In the genomic region with DNA sequence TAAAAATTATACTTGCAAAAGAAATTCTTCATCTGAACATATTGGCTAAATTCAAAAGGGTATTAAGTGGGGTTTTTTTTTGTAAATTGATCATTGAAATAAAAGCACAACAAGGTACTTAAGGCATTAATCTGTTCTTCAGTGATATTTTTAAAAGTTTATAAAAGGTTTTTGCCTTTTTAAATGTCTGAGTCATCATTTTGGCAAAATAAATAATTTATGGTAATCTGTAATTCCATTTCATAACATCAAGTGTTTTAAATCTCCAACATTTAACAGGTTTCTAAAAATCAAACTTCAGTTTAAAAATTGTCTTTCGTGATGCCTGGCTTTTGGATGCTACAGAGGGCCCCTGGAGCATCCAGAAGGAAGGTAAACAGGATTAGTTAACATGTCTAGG, we compare ENCODE assay signal across 2 cellular contexts.
TF ChIP-seq lines count a peak whose summit lies in the region.

No MANE protein-coding gene starts in this region.

TF ChIP-seq in HepG2, 621 proteins besides CTCF, POLR2A, EP300 and RAD21:
- TF ChIP-seq ARID4A (CRISPR knock-in tag; IDR thresholded peaks at IDR 0.05; ENCODE audit: borderline replicate concordance) (no peak), TSC22D2 (CRISPR knock-in tag; IDR thresholded peaks at IDR 0.05; ENCODE audit: borderline replicate concordance) (no peak), ZNF3 (CRISPR knock-in tag; IDR thresholded peaks at IDR 0.05) (no peak), MAFF (IDR thresholded peaks at IDR 0.05; ENCODE audit: low read depth, low read length) (peak; percentile 14; the same call in 1 of the 2 replicates), PHF21A (CRISPR knock-in tag; IDR thresholded peaks at IDR 0.05) (no peak), ZNF629 (CRISPR knock-in tag; conservative IDR thresholded peaks at IDR 0.05) (no peak), MAFK (conservative IDR thresholded peaks at IDR 0.05 in 1 of 2, IDR thresholded peaks at IDR 0.05 in 1 of 2; ENCODE audit: low read length in 2 of 2) (peak in 1 of 2 experiments; percentile 61; a peak in 2 of 4 replicates)
- TF ChIP-seq, protein P1, sequence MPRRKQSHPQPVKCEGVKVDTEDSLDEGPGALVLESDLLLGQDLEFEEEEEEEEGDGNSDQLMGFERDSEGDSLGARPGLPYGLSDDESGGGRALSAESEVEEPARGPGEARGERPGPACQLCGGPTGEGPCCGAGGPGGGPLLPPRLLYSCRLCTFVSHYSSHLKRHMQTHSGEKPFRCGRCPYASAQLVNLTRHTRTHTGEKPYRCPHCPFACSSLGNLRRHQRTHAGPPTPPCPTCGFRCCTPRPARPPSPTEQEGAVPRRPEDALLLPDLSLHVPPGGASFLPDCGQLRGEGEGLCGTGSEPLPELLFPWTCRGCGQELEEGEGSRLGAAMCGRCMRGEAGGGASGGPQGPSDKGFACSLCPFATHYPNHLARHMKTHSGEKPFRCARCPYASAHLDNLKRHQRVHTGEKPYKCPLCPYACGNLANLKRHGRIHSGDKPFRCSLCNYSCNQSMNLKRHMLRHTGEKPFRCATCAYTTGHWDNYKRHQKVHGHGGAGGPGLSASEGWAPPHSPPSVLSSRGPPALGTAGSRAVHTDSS (CRISPR knock-in tag; conservative IDR thresholded peaks at IDR 0.05), result no peak
- TF ChIP-seq, protein P2, sequence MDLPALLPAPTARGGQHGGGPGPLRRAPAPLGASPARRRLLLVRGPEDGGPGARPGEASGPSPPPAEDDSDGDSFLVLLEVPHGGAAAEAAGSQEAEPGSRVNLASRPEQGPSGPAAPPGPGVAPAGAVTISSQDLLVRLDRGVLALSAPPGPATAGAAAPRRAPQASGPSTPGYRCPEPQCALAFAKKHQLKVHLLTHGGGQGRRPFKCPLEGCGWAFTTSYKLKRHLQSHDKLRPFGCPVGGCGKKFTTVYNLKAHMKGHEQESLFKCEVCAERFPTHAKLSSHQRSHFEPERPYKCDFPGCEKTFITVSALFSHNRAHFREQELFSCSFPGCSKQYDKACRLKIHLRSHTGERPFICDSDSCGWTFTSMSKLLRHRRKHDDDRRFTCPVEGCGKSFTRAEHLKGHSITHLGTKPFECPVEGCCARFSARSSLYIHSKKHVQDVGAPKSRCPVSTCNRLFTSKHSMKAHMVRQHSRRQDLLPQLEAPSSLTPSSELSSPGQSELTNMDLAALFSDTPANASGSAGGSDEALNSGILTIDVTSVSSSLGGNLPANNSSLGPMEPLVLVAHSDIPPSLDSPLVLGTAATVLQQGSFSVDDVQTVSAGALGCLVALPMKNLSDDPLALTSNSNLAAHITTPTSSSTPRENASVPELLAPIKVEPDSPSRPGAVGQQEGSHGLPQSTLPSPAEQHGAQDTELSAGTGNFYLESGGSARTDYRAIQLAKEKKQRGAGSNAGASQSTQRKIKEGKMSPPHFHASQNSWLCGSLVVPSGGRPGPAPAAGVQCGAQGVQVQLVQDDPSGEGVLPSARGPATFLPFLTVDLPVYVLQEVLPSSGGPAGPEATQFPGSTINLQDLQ (CRISPR knock-in tag; IDR thresholded peaks at IDR 0.05), result no peak
- TF ChIP-seq, protein P3, sequence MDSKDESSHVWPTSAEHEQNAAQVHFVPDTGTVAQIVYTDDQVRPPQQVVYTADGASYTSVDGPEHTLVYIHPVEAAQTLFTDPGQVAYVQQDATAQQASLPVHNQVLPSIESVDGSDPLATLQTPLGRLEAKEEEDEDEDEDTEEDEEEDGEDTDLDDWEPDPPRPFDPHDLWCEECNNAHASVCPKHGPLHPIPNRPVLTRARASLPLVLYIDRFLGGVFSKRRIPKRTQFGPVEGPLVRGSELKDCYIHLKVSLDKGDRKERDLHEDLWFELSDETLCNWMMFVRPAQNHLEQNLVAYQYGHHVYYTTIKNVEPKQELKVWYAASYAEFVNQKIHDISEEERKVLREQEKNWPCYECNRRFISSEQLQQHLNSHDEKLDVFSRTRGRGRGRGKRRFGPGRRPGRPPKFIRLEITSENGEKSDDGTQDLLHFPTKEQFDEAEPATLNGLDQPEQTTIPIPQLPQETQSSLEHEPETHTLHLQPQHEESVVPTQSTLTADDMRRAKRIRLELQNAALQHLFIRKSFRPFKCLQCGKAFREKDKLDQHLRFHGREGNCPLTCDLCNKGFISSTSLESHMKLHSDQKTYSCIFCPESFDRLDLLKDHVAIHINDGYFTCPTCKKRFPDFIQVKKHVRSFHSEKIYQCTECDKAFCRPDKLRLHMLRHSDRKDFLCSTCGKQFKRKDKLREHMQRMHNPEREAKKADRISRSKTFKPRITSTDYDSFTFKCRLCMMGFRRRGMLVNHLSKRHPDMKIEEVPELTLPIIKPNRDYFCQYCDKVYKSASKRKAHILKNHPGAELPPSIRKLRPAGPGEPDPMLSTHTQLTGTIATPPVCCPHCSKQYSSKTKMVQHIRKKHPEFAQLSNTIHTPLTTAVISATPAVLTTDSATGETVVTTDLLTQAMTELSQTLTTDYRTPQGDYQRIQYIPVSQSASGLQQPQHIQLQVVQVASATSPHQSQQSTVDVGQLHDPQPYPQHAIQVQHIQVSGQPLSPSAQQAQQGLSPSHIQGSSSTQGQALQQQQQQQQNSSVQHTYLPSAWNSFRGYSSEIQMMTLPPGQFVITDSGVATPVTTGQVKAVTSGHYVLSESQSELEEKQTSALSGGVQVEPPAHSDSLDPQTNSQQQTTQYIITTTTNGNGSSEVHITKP (CRISPR knock-in tag; IDR thresholded peaks at IDR 0.05; ENCODE audit: low read depth), result no peak

TF ChIP-seq in IMR-90, 13 proteins besides CTCF, POLR2A, EP300 and RAD21:
- peak; percentile 65 for TF ChIP-seq MAFK (IDR thresholded peaks at IDR 0.05; ENCODE audit: low read depth, low read length)
- no peak for TF ChIP-seq MAZ (IDR thresholded peaks at IDR 0.05; ENCODE audit: borderline replicate concordance, low read depth, low read length)
